13 cellular contexts compared by ENCODE assay signal in the genomic region with DNA sequence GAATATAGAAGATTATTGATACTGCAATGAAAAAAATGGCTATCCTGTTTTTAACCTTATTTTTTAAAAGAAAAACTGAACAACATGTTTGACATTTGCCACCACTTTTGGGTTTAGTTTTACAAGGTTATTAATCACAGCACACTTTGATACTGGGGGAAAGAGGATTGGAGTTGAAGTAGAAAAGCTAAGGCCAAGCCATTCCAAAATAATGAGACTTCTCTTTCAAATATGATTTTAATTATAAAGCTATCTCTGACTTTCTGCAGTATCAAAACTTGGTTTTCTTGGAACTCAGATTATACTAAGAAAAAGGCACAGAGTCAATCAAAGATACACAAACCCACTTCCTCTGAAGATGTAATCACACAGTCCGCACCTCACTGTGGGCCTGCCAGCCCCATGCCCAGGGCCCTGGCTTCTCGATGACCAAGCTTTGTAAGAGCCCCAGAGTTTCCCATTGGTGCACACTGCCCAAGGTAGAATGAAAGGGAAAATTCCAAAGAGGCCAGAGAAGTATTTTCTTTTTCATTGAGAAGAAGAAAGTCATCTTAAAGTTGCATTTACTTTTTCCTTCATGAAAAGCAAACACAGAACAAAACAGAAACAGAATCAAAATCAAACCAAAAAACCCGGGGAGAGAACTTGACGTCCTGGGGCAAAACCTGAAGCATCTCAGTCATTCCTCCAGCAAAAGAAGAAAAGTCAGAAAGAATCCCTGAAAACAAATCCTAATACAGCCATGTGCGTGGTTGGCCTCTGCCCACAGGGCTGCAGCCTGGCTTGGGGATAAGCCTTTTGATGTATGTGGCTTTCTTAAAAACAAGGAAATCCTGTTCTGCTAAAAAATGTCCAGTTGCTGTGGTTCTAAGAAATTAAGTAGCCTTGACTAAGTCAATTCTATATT.
DNase-seq lines count a peak whose midpoint lies in the region; ATAC-seq and TF ChIP-seq lines count a peak whose summit lies in the region.
"Had no signal": no experiment of that assay in that cellular context is flagged by ENCODE, and none has a peak within 500 bp of the region (broad histone marks: within the 10 kb centered on the region; RNA-seq: fewer than 3 reads in every experiment).

No MANE protein-coding gene starts in this region.

- H4K12ac ChIP-seq in trophoblast cell (ENCODE audit: low read depth, low read length): no peak overlapping the region

- no peaks in the 10 kb centered on the region for H3K36me3 ChIP-seq in mammary epithelial cell (ENCODE audit: insufficient read depth, low read length)
- H3K36me3 ChIP-seq in trophoblast cell (ENCODE audit: control insufficient read depth in 1 of 2, insufficient read depth in 2 of 2, low read length in 2 of 2): no peaks in the 10 kb centered on the region
- H3K36me3 ChIP-seq in body of pancreas (replicated peaks in 1 of 2; ENCODE audit: insufficient read depth in 1 of 2, low read depth in 2 of 2): no peaks in the 10 kb centered on the region

- H3K27me3 Mint-ChIP-seq in CD4-positive, alpha-beta T cell: no peaks in the 10 kb centered on the region
- H3K27me3 Mint-ChIP-seq in T-helper 17 cell: no peaks in the 10 kb centered on the region

- no TSS peak for BruUV-seq in mammary epithelial cell (replicated peaks; lab: Mats Ljungman, UMichigan)

- CTCF ChIA-PET in CD4-positive, alpha-beta T cell (lab: Charles Lee): no interaction called here
- CTCF ChIA-PET in mammary epithelial cell (lab: Charles Lee; ENCODE audit: low non-redundant PET): no interaction called here

- H3K4ac ChIP-seq in trophoblast cell (ENCODE audit: low read depth, low read length): no peak overlapping the region

- peaks cover 16% of the 10 kb centered on the region for H3K79me1 ChIP-seq in trophoblast cell (ENCODE audit: low read length)

- H3K4me3 ChIP-seq in mammary epithelial cell (replicated peaks in 1 of 3; ENCODE audit: insufficient read depth in 1 of 3, low read depth in 2 of 3, low read length in 3 of 3): no peak overlapping the region
- H3K4me3 ChIP-seq in trophoblast cell (ENCODE audit: low read depth, low read length): no peak overlapping the region
- no peak overlapping the region for H3K4me3 ChIP-seq in body of pancreas
- H3K4me3 ChIP-seq: K562, SK-N-MC had no signal

- H3K4me3 Mint-ChIP-seq in CD4-positive, alpha-beta T cell: peak overlapping the region; percentile 85
- peak overlapping the region; percentile 81 for H3K4me3 Mint-ChIP-seq in T-helper 17 cell

- H4K8ac ChIP-seq in trophoblast cell (ENCODE audit: low read depth, low read length): no peak overlapping the region

- peak; percentile 69 for ATAC-seq in CD4-positive, alpha-beta T cell (ENCODE audit: poor library complexity)
- ATAC-seq in T-helper 17 cell (peak; percentile 84), body of pancreas (no peak)
- ATAC-seq: K562 had no signal

- peak overlapping the region; percentile 95 for H2BK5ac ChIP-seq in trophoblast cell (ENCODE audit: low read depth, low read length, poor library complexity)

- dilution Hi-C loops in mammary epithelial cell (cut with HindIII; ENCODE audit: low sequenced_read_pairs): no loop called here

- H3K14ac ChIP-seq in trophoblast cell (ENCODE audit: low read length): peak overlapping the region; percentile 88

- peak overlapping the region; percentile 85 for H2AFZ ChIP-seq in mammary epithelial cell (ENCODE audit: low read depth, low read length)
- H2AFZ ChIP-seq in trophoblast cell (ENCODE audit: insufficient read depth, low read length, poor library complexity): peak overlapping the region; percentile 67

- no peak for TF ChIP-seq CTCF in CD4-positive, alpha-beta T cell (IDR thresholded peaks at IDR 0.05)
- TF ChIP-seq CTCF in mammary epithelial cell (conservative IDR thresholded peaks at IDR 0.05 in 1 of 2, IDR thresholded peaks at IDR 0.05 in 1 of 2; ENCODE audit: extremely low read depth in 1 of 2, insufficient read depth in 1 of 2, low read depth in 1 of 2, low read length in 2 of 2) (no peak), body of pancreas (IDR thresholded peaks at IDR 0.05) (no peak)

- peaks cover 3% of the 10 kb centered on the region for H3K4me1 ChIP-seq in mammary epithelial cell (ENCODE audit: insufficient read depth, low read length)
- H3K4me1 ChIP-seq in trophoblast cell (ENCODE audit: control insufficient read depth in 1 of 2, insufficient read depth in 2 of 2, low read length in 2 of 2): peaks cover 12 to 14% of the 10 kb centered on the region in 2 experiments
- no peaks in the 10 kb centered on the region for H3K4me1 ChIP-seq in body of pancreas

- peak in 2 of 10 experiments; percentile 14 to 22 for DNase-seq in CD4-positive, alpha-beta T cell
- DNase-seq in T-helper 17 cell (no peak), mammary epithelial cell (no peak), trophoblast cell (peak in 1 of 2 donors; percentile 41), pons (ENCODE audit: low spot score) (no peak), body of pancreas (no peak), SIG-M5 treated with dmso at 0.1 percent for 504 hours (lab: John Stamatoyannopoulos, UW; ENCODE audit: unreplicated experiment) (no peak), DMS79 (lab: John Stamatoyannopoulos, UW) (no peak)
- DNase-seq: right cardiac atrium had no signal

- H3K4me1 Mint-ChIP-seq in CD4-positive, alpha-beta T cell (ENCODE audit: low read depth): peaks cover 54% of the 10 kb centered on the region
- peaks cover 31% of the 10 kb centered on the region for H3K4me1 Mint-ChIP-seq in T-helper 17 cell

- peak overlapping the region; percentile 99 for H2BK12ac ChIP-seq in trophoblast cell (ENCODE audit: low read length)

- H3K36me3 Mint-ChIP-seq in CD4-positive, alpha-beta T cell (ENCODE audit: low read depth): no peaks in the 10 kb centered on the region
- H3K36me3 Mint-ChIP-seq in T-helper 17 cell (ENCODE audit: low read depth): no peaks in the 10 kb centered on the region

- H4K20me1 ChIP-seq in mammary epithelial cell (ENCODE audit: insufficient read depth, low read length): no peaks in the 10 kb centered on the region

- no peak overlapping the region for H3K23ac ChIP-seq in trophoblast cell (ENCODE audit: low read length)

- peak overlapping the region; percentile 46 for H3K27ac ChIP-seq in CD4-positive, alpha-beta T cell (ENCODE audit: low read depth, low read length)
- H3K27ac ChIP-seq in mammary epithelial cell (ENCODE audit: insufficient read depth, low read depth, low read length) (no peak overlapping the region), trophoblast cell (ENCODE audit: low read depth, low read length) (peak overlapping the region; percentile 85), body of pancreas (no peak overlapping the region)
- H3K27ac ChIP-seq: C4-2B, epithelial cell of prostate, SK-N-MC had no signal

- peak overlapping the region; percentile 96 for H2BK120ac ChIP-seq in trophoblast cell (ENCODE audit: insufficient read depth, low read length, poor library complexity)

- H3K79me2 ChIP-seq in mammary epithelial cell (ENCODE audit: insufficient read depth, low read length): no peaks in the 10 kb centered on the region
- no peaks in the 10 kb centered on the region for H3K79me2 ChIP-seq in trophoblast cell (ENCODE audit: control insufficient read depth, insufficient read depth, low read length, poor library complexity)

- no peaks in the 10 kb centered on the region for H3K9me3 Mint-ChIP-seq in CD4-positive, alpha-beta T cell

- H2AK5ac ChIP-seq in trophoblast cell (ENCODE audit: low read length): peak overlapping the region; percentile 66

- peak overlapping the region; percentile 2 for H3K9ac ChIP-seq in mammary epithelial cell (ENCODE audit: insufficient read depth, low read length)
- H3K9ac ChIP-seq in trophoblast cell (ENCODE audit: low read length): no peak overlapping the region

- H3K9me3 ChIP-seq in CD4-positive, alpha-beta T cell (ENCODE audit: control insufficient read depth, low read length): no peaks in the 10 kb centered on the region
- H3K9me3 ChIP-seq in T-helper 17 cell (ENCODE audit: control insufficient read depth, low read length, poor library complexity, severe bottlenecking): no peaks in the 10 kb centered on the region
- H3K9me3 ChIP-seq in mammary epithelial cell (replicated peaks; ENCODE audit: insufficient read depth, low read length): no peaks in the 10 kb centered on the region
- no peaks in the 10 kb centered on the region for H3K9me3 ChIP-seq in trophoblast cell (ENCODE audit: insufficient read depth, low read depth, low read length)
- no peaks in the 10 kb centered on the region for H3K9me3 ChIP-seq in body of pancreas

- no peak overlapping the region for H3K18ac ChIP-seq in trophoblast cell (ENCODE audit: low read length)

- WGBS in mammary epithelial cell (ENCODE audit: low coverage, missing lambda C conversion rate): 24% methylated on average over 5 of the region's 5 CpGs
- WGBS in trophoblast cell (ENCODE audit: extremely low coverage, insufficient coverage, insufficient read length): no CpG with 5 or more reads among the region's 5 CpGs
- WGBS in body of pancreas, 2 donors: 62 to 72% methylated on average over 5 of the region's 5 CpGs

- peak overlapping the region; percentile 97 for H4K91ac ChIP-seq in trophoblast cell (ENCODE audit: low read depth, low read length)

- H3K4me2 ChIP-seq in mammary epithelial cell (ENCODE audit: insufficient read depth, low read depth, low read length) (peak overlapping the region; percentile 46), trophoblast cell (ENCODE audit: low read length) (no peak overlapping the region)

- no peak for TF ChIP-seq POLR2A in body of pancreas (IDR thresholded peaks at IDR 0.05)

- peak overlapping the region; percentile 90 for H3K27ac Mint-ChIP-seq in CD4-positive, alpha-beta T cell
- H3K27ac Mint-ChIP-seq in T-helper 17 cell: peak overlapping the region; percentile 97

- H3K27me3 ChIP-seq in CD4-positive, alpha-beta T cell (ENCODE audit: control insufficient read depth, insufficient read depth, low read length): no peaks in the 10 kb centered on the region
- H3K27me3 ChIP-seq in mammary epithelial cell (ENCODE audit: insufficient read depth, low read length) (no peaks in the 10 kb centered on the region), trophoblast cell (ENCODE audit: insufficient read depth, low read length) (no peaks in the 10 kb centered on the region), body of pancreas (no peaks in the 10 kb centered on the region)

- in situ Hi-C loops in mammary epithelial cell (cut with MboI; ENCODE audit: low sequenced_read_pairs in 2 of 2): no loop called here

- POLR2A ChIA-PET in CD4-positive, alpha-beta T cell (lab: Charles Lee): interaction anchor here (0.6 to 5.8 kb wide), 19 partner anchors 8 to 194 kb away, joined by 3 to 40 read pairs (median 4); a partner anchor contains a TSS

- intact Hi-C loops in CD4-positive, alpha-beta T cell (cut with DNase I, micrococcal nuclease): loop anchor here in 1 of 2 experiments (10.0 kb wide), 1 partner anchor 168 kb away; no protein-coding TSS in a partner anchor
- intact Hi-C loops in mammary epithelial cell (cut with micrococcal nuclease): no loop called here
- intact Hi-C loops in body of pancreas (cut with DNase I): no loop called here

Comparison
In these comparisons a context has a peak if more than half of its experiments do, and no peak if none do; other contexts are left out.
1. H3K27ac ChIP-seq: peak in CD4-positive, alpha-beta T cell (single experiment) and trophoblast cell (single experiment); none in mammary epithelial cell (single experiment) and body of pancreas (0 of 4).